ENCODE assay signal across 8 cellular contexts in the genomic region with DNA sequence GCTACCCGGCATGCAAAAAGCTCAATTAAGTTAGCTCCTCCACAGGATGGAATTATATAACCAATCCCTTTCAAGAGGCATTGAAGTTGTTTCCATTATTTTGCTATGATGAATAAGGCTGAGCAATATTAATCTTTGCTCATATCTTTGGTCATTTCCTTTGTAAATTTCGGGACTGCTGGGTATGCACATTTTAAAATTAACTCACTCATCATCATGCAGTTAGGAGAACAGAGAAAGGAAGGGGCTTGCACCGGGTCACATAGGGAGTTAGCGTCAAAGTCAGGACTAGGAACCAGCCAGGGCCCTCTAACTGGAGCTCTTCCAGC. TPM values are rescaled to one million over a fixed set of nuclear protein-coding genes. Genes with fewer than 3 reads are reported as not detected.
DNase-seq lines count a peak whose midpoint lies in the region; ATAC-seq, FAIRE-seq and TF ChIP-seq lines count a peak whose summit lies in the region.

No MANE protein-coding gene starts in this region.

- intact Hi-C loops in A673 (cut with micrococcal nuclease; ENCODE audit: unreplicated experiment) = no loop called here

- H3K36me3 Mint-ChIP-seq in mesothelial cell of epicardium = peaks cover 3% of the 10 kb centered on the region

- H3K27ac ChIP-seq in A673 (ENCODE audit: low read depth, low read length, poor library complexity, severe bottlenecking) = peak overlapping the region; percentile 96

- no peak for FAIRE-seq in H54 (lab: Jason Lieb, UNC)

- BruUV-seq in A673 (replicated peaks; lab: Mats Ljungman, UMichigan) = no TSS peak

- no peaks in the 10 kb centered on the region for H3K27me3 ChIP-seq in A673 (replicated peaks; ENCODE audit: insufficient read depth, low read depth, low read length, poor library complexity)
- H3K27me3 ChIP-seq in adipocyte (replicated peaks; ENCODE audit: control insufficient read depth, insufficient read depth, low read length) = no peaks in the 10 kb centered on the region

- POLR2A ChIA-PET in A673 (lab: Charles Lee; ENCODE audit: low non-redundant PET) = no interaction called here

- ATAC-seq in HG02759 (IDR thresholded peaks at IDR 0.05; ENCODE audit: unreplicated experiment) (peak; percentile 27), GM21526 (IDR thresholded peaks at IDR 0.05; ENCODE audit: low FRiP score, unreplicated experiment) (no peak), HG02852 (IDR thresholded peaks at IDR 0.05; ENCODE audit: unreplicated experiment) (no peak)

- CTCF ChIA-PET in A673 (lab: Charles Lee) = interaction anchor here (0.6 to 1.0 kb wide), 2 partner anchors 15 to 1798 kb away, joined by 4 to 7 read pairs; no protein-coding TSS in a partner anchor

- no peak for TF ChIP-seq POLR2A in H54 (IDR thresholded peaks at IDR 0.05; ENCODE audit: low read depth, low read length)

- TF ChIP-seq CTCF in A673 (conservative IDR thresholded peaks at IDR 0.05; ENCODE audit: low read depth, low read length) = no peak
- no peak for TF ChIP-seq CTCF in mesothelial cell of epicardium (IDR thresholded peaks at IDR 0.05; ENCODE audit: unreplicated experiment)

- H3K4me1 ChIP-seq in A673 (ENCODE audit: insufficient read depth, low read length, poor library complexity, severe bottlenecking) = peaks cover 15% of the 10 kb centered on the region
- H3K4me1 ChIP-seq in adipocyte (ENCODE audit: control insufficient read depth, insufficient read depth, low read length) = peaks cover 42% of the 10 kb centered on the region

- no peak for DNase-seq in A673 (ENCODE audit: low spot score)
- no peak for DNase-seq in adipocyte (ENCODE audit: low read depth)
- no peak for DNase-seq in mesothelial cell of epicardium (ENCODE audit: low spot score in 2 of 2, unreplicated experiment in 2 of 2)
- DNase-seq in H54 (ENCODE audit: insufficient read length, low spot score) = no peak
- no peak for DNase-seq in NCI-H1417 (lab: John Stamatoyannopoulos, UW)

- H3K9ac ChIP-seq in adipocyte (ENCODE audit: low read length) = peak overlapping the region; percentile 90

- peak overlapping the region; percentile 70 for H3K4me3 Mint-ChIP-seq in mesothelial cell of epicardium

- H3K36me3 ChIP-seq in A673 (ENCODE audit: insufficient read depth, low read length, poor library complexity, severe bottlenecking) (no peaks in the 10 kb centered on the region), adipocyte (ENCODE audit: control insufficient read depth, insufficient read depth, low read length, severe bottlenecking) (no peaks in the 10 kb centered on the region)

- H3K27me3 Mint-ChIP-seq in mesothelial cell of epicardium (ENCODE audit: low read depth) = no peaks in the 10 kb centered on the region

- peaks cover 26% of the 10 kb centered on the region for H3K4me1 Mint-ChIP-seq in mesothelial cell of epicardium

- H3K4me3 ChIP-seq in A673 (ENCODE audit: low read depth, low read length, poor library complexity, severe bottlenecking) = peak overlapping the region; percentile 75
- peak overlapping the region; percentile 89 for H3K4me3 ChIP-seq in adipocyte (ENCODE audit: low read length)

- H3K9me3 Mint-ChIP-seq in mesothelial cell of epicardium = peaks cover 5% of the 10 kb centered on the region

- H3K27ac Mint-ChIP-seq in mesothelial cell of epicardium = peak overlapping the region; percentile 87

- H3K9me3 ChIP-seq in A673 (ENCODE audit: low read depth, low read length, poor library complexity, severe bottlenecking) (no peaks in the 10 kb centered on the region), adipocyte (ENCODE audit: control insufficient read depth, low read length) (no peaks in the 10 kb centered on the region)

RNA-seq across cellular contexts. Expression of gene FAM110A, which starts 0.4 kb away (rescaled TPM):
- 11.7 and 12.2 TPM in 2 replicates for total RNA-seq in A673 (2021)
- total RNA-seq in mesothelial cell of epicardium = 11.1 to 11.3 TPM (median 11.1 TPM) in 3 replicates
